Comparison of ENCODE assay signal across 8 cellular contexts in genomic region chr11:68751331-68751856, GRCh38. TPM values are rescaled to one million over a fixed set of nuclear protein-coding genes. Genes with fewer than 3 reads are reported as not detected.
DNase-seq lines count a peak whose midpoint lies in the region; ATAC-seq and TF ChIP-seq lines count a peak whose summit lies in the region.

TSS of gene TESMIN (minus strand) at chr11:68751520. CDS start at chr11:68750660, 860 bp downstream.

- H3K4me3 ChIP-seq in endodermal cell (ENCODE audit: low read length) (no peak within 1 kb of the TSS), mesodermal cell (ENCODE audit: extremely low read depth, insufficient read depth, low read length, poor library complexity, severe bottlenecking) (peak within 1 kb of the TSS; percentile 40)

- peak within 1 kb of the TSS; percentile 70 for H3K4me3 Mint-ChIP-seq in endodermal cell

- DNase-seq in DMS 273 (lab: John Stamatoyannopoulos, UW; ENCODE audit: unreplicated experiment) (peak; percentile 82), NOMO-1 treated with dmso at 0.1 percent for 144 hours (lab: John Stamatoyannopoulos, UW; ENCODE audit: unreplicated experiment) (peak; percentile 87), endodermal cell (peak; percentile 99)
- peak; percentile 69 to 95 (median 91) for DNase-seq in activated CD8-positive, alpha-beta memory T cell treated with anti-CD3 and anti-CD28 coated beads for 48 hours (ENCODE audit: low read depth in 2 of 3, low spot score in 2 of 3)
- DNase-seq in stimulated activated CD8-positive, alpha-beta memory T cell treated with anti-CD3 and anti-CD28 coated beads, Interleukin-2, amount 100 ng/mL, for 48 hours (ENCODE audit: low read depth in 2 of 2) = peak; percentile 90 to 91

- no peaks in the 10 kb centered on the region for H3K27me3 Mint-ChIP-seq in endodermal cell (ENCODE audit: insufficient read depth)

- H3K4me1 Mint-ChIP-seq in endodermal cell = peaks cover 25% of the 10 kb centered on the region

- H3K9ac ChIP-seq in endodermal cell (ENCODE audit: extremely low read depth, low read length, poor library complexity, severe bottlenecking) = no peak within 1 kb of the TSS

- H3K27me3 ChIP-seq in endodermal cell (ENCODE audit: control insufficient read depth, insufficient read depth, low read length, poor library complexity, severe bottlenecking) = no peaks in the 10 kb centered on the region

- peaks cover 17% of the 10 kb centered on the region for H3K36me3 Mint-ChIP-seq in endodermal cell (ENCODE audit: low read depth)

- ATAC-seq in HG03342 (IDR thresholded peaks at IDR 0.05; ENCODE audit: unreplicated experiment) (peak; percentile 70), GM21360 (IDR thresholded peaks at IDR 0.05; ENCODE audit: unreplicated experiment) (no peak)

- TF ChIP-seq CTCF in endodermal cell (conservative IDR thresholded peaks at IDR 0.05) = no peak

- H3K36me3 ChIP-seq in endodermal cell (ENCODE audit: control insufficient read depth, insufficient read depth, low read length) (no peaks in the 10 kb centered on the region), mesodermal cell (ENCODE audit: control insufficient read depth, insufficient read depth, low read length) (peaks cover 4% of the 10 kb centered on the region)

- 4 to 22% methylated on average over 8 to 42 of the region's 42 CpGs for WGBS in endodermal cell (ENCODE audit: insufficient coverage in 1 of 2, insufficient read length in 1 of 2), 2 experiments
- WGBS in mesodermal cell (ENCODE audit: insufficient coverage in 2 of 2), 2 experiments = 5 to 6% methylated on average over 12 to 28 of the region's 42 CpGs

- no peaks in the 10 kb centered on the region for H3K9me3 ChIP-seq in endodermal cell (ENCODE audit: control insufficient read depth, low read length)
- no peaks in the 10 kb centered on the region for H3K9me3 ChIP-seq in mesodermal cell (ENCODE audit: control insufficient read depth, low read length)

- peak within 1 kb of the TSS; percentile 42 for H3K27ac Mint-ChIP-seq in endodermal cell

- no peaks in the 10 kb centered on the region for H3K9me3 Mint-ChIP-seq in endodermal cell

- H3K27ac ChIP-seq in endodermal cell (ENCODE audit: low read depth, low read length) (peak within 1 kb of the TSS; percentile 38), mesodermal cell (ENCODE audit: low read depth, low read length, severe bottlenecking) (no peak within 1 kb of the TSS)

- H3K4me1 ChIP-seq in endodermal cell (ENCODE audit: control insufficient read depth, insufficient read depth, low read length) (no peaks in the 10 kb centered on the region), mesodermal cell (ENCODE audit: control insufficient read depth, insufficient read depth, low read length, poor library complexity, severe bottlenecking) (peaks cover 17% of the 10 kb centered on the region)

RNA-seq across cellular contexts. Expression of gene TESMIN, which starts in this region (rescaled TPM):
- 10 to 100 TPM; 53.7 to 68.8 TPM for total RNA-seq in endodermal cell
- 15.3 TPM for polyA plus RNA-seq in endodermal cell (2013, experiment 1 of 2)
- polyA plus RNA-seq in endodermal cell (2013, experiment 2 of 2) = 17.6 TPM
- polyA plus RNA-seq in mesodermal cell (2013, experiment 1 of 2) = 7.9 TPM
- polyA plus RNA-seq in mesodermal cell (2013, experiment 2 of 2) = 8.4 TPM
